ENCODE assay signal across 19 cellular contexts in the genomic region with DNA sequence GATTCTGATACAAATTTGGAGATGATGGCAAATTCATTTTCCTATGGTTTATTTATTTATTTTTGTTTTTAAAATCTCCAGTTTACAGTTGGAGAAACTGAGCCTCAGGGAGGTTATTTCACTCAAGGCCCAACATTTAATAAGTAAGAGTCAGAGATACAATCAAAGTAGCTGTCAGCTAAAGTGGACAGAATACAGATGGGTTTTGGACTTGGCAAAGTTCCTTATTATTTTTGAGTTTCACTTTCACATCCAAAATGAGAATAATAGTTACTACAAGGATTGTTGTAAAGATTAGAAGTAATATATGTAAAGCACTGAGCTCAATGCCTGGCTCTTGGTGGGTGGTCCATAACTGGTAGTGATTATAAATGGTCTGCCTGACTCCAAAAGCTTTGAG.
"Had no signal": no experiment of that assay in that cellular context is flagged by ENCODE, and none has a peak within 500 bp of the region (broad histone marks: within the 10 kb centered on the region; RNA-seq: fewer than 3 reads in every experiment).

No MANE protein-coding gene starts in this region.

- H3K4me3 ChIP-seq: gastroesophageal sphincter, heart left ventricle, ovary, prostate gland, spleen, tibial artery had no signal

- H3K36me3 Mint-ChIP-seq: activated naive CD4-positive, alpha-beta T cell treated with anti-CD3 and anti-CD28 coated beads, Interleukin-2, amount 50 U/mL, for 24 hours; brain had no signal

- H3K27ac Mint-ChIP-seq: activated naive CD4-positive, alpha-beta T cell treated with anti-CD3 and anti-CD28 coated beads, Interleukin-2, amount 50 U/mL, for 24 hours; naive thymus-derived CD4-positive, alpha-beta T cell; stimulated activated naive CD8-positive, alpha-beta T cell treated with anti-CD3 and anti-CD28 coated beads, Interleukin-15, amount 100 ng/mL, for 72 hours; T-helper 2 cell treated with Interferon-gamma antibody and Interleukin-4, amounts not matched to agents 5 μg/mL and 100 μg/mL, for 36 hours had no signal

- ATAC-seq: esophagus mucosa; gastroesophageal sphincter; heart left ventricle; naive thymus-derived CD4-positive, alpha-beta T cell; stimulated activated naive CD8-positive, alpha-beta T cell treated with anti-CD3 and anti-CD28 coated beads, Interleukin-15, amount 100 ng/mL, for 72 hours had no signal

- DNase-seq: activated gamma-delta T cell treated with Interleukin-2 at 50 U/mL for 16 hours; activated T-cell treated with anti-CD3 and anti-CD28 coated beads, Interleukin-2, amount 50 U/mL, for 1 hour; aorta; effector memory CD4-positive, alpha-beta T cell; heart left ventricle; islet precursor cell; left cardiac atrium; naive thymus-derived CD4-positive, alpha-beta T cell; ovary; spleen; stimulated activated CD4-positive, alpha-beta T cell treated with anti-CD3 and anti-CD28 coated beads, Interleukin-4, amount 100 ng/mL, for 4 hours; stimulated activated naive CD8-positive, alpha-beta T cell treated with anti-CD3 and anti-CD28 coated beads, Interleukin-15, amount 100 ng/mL, for 72 hours; tibial artery had no signal

- H3K27me3 Mint-ChIP-seq: activated naive CD4-positive, alpha-beta T cell treated with anti-CD3 and anti-CD28 coated beads, Interleukin-2, amount 50 U/mL, for 24 hours; stimulated activated naive CD8-positive, alpha-beta T cell treated with anti-CD3 and anti-CD28 coated beads, Interleukin-15, amount 100 ng/mL, for 72 hours had no signal

- H3K4me3 Mint-ChIP-seq: activated naive CD4-positive, alpha-beta T cell treated with anti-CD3 and anti-CD28 coated beads, Interleukin-2, amount 50 U/mL, for 24 hours; brain; naive thymus-derived CD4-positive, alpha-beta T cell; stimulated activated naive CD8-positive, alpha-beta T cell treated with anti-CD3 and anti-CD28 coated beads, Interleukin-15, amount 100 ng/mL, for 72 hours; T-helper 2 cell treated with Interferon-gamma antibody and Interleukin-4, amounts not matched to agents 5 μg/mL and 100 μg/mL, for 36 hours had no signal

- H3K9me3 Mint-ChIP-seq: activated naive CD4-positive, alpha-beta T cell treated with anti-CD3 and anti-CD28 coated beads, Interleukin-2, amount 50 U/mL, for 24 hours; T-helper 2 cell treated with Interferon-gamma antibody and Interleukin-4, amounts not matched to agents 5 μg/mL and 100 μg/mL, for 36 hours had no signal
